ENCODE assay signal across 32 cellular contexts in genomic region chr2:121994238-121995206, GRCh38.
DNase-seq lines count a peak whose midpoint lies in the region; ATAC-seq, FAIRE-seq and TF ChIP-seq lines count a peak whose summit lies in the region.
"Had no signal": no experiment of that assay in that cellular context is flagged by ENCODE, and none has a peak within 500 bp of the region (broad histone marks: within the 10 kb centered on the region; RNA-seq: fewer than 3 reads in every experiment).

No MANE protein-coding gene starts in this region.

- no peak for TF ChIP-seq RAD21 in GM12878 (IDR thresholded peaks at IDR 0.05; ENCODE audit: insufficient read depth, low read depth, low read length)

- DNase-seq in GM12878 (ENCODE audit: low read depth, low spot score) (no peak), DMS 273 treated with DMSO at 0.1 percent for 48 hours (lab: John Stamatoyannopoulos, UW) (no peak), GM23338 (ENCODE audit: low spot score) (no peak)
- no peak for DNase-seq in activated CD4-positive, alpha-beta T cell treated with anti-CD3 and anti-CD28 coated beads for 4 hours
- no peak for DNase-seq in activated naive CD8-positive, alpha-beta T cell treated with anti-CD3 and anti-CD28 coated beads, Interleukin-2, amount 50 U/mL, for 24 hours
- DNase-seq: activated CD4-positive, alpha-beta memory T cell treated with anti-CD3 and anti-CD28 coated beads, Interleukin-2, amount 10 ng/mL, durations not matched to agents 7 days and 5 days; activated CD4-positive, alpha-beta T cell treated with anti-CD3 and anti-CD28 coated beads for 1 hour; activated CD8-positive, alpha-beta memory T cell treated with anti-CD3 and anti-CD28 coated beads, Interleukin-2, amount 50 U/mL, for 4 hours; activated naive CD4-positive, alpha-beta T cell treated with Interleukin-2 at 50 U/mL for 16 hours; adrenal gland; foreskin fibroblast; left ventricle myocardium inferior; mesenchymal stem cell; NCI-H1105; NCI-H2029; NCI-H524 treated with DMSO at 0.1 percent for 48 hours; ovary; SHP77 treated with DMSO at 0.1 percent for 48 hours; stimulated activated CD4-positive, alpha-beta T cell treated with anti-CD3 and anti-CD28 coated beads, Interleukin-15, amount 100 ng/mL, for 24 hours; stimulated activated CD4-positive, alpha-beta T cell treated with anti-CD3 and anti-CD28 coated beads, Interleukin-4, amount 100 ng/mL, for 4 hours had no signal

- POLR2A ChIA-PET in GM12878 (lab: Charles Lee) = interaction anchor here (0.7 kb wide), 1 partner anchor 286 kb away, joined by 5 read pairs; no protein-coding TSS in a partner anchor

- ATAC-seq in GM18511 (IDR thresholded peaks at IDR 0.05; ENCODE audit: unreplicated experiment) = peak; percentile 65
- ATAC-seq in GM21786 (IDR thresholded peaks at IDR 0.05; ENCODE audit: unreplicated experiment) = peak; percentile 62
- peak; percentile 44 for ATAC-seq in HG03159 (IDR thresholded peaks at IDR 0.05; ENCODE audit: unreplicated experiment)
- ATAC-seq in GM12878 = peak; percentile 65
- ATAC-seq in GM23338 = no peak
- no peak for ATAC-seq in activated naive CD8-positive, alpha-beta T cell treated with anti-CD3 and anti-CD28 coated beads, Interleukin-2, amount 50 U/mL, for 24 hours
- ATAC-seq: PC-3; stimulated activated effector memory CD8-positive, alpha-beta T cell treated with anti-CD3 and anti-CD28 coated beads, Interleukin-12 subunit alpha, Interleukin-12 subunit beta, amount 100 ng/mL, for 72 hours had no signal

- no peaks in the 10 kb centered on the region for H3K9me3 ChIP-seq in GM12878 (replicated peaks; ENCODE audit: control insufficient read depth, insufficient read depth, low read length)
- H3K9me3 ChIP-seq: adrenal gland, BLaER1, left ventricle myocardium inferior, ovary had no signal

- H3K4me3 ChIP-seq in GM12878 (no peak overlapping the region), GM23338 (no peak overlapping the region)
- H3K4me3 ChIP-seq: adrenal gland, BLaER1, left ventricle myocardium inferior, ovary, tibial nerve had no signal

- H3K79me2 ChIP-seq in GM12878 (ENCODE audit: control insufficient read depth, insufficient read depth, low read length) (no peaks in the 10 kb centered on the region), GM23338 (replicated peaks; ENCODE audit: insufficient read depth) (no peaks in the 10 kb centered on the region)

- RAD21 ChIA-PET in GM12878 (lab: Charles Lee; ENCODE audit: unreplicated experiment) = interaction anchor here (1.2 kb wide), 1 partner anchor 21 kb away, joined by 3 read pairs; no protein-coding TSS in a partner anchor

- CTCF ChIA-PET in GM12878 (lab: Yijun Ruan, JAX) = interaction anchor here (0.6 to 1.2 kb wide), 3 partner anchors 18 to 142 kb away, joined by 3 read pairs; no protein-coding TSS in a partner anchor

- in situ Hi-C loops in GM12878 (cut with MboI) = no loop called here

- H3K36me3 Mint-ChIP-seq in GM23338 (ENCODE audit: low read depth) = no peaks in the 10 kb centered on the region
- no peaks in the 10 kb centered on the region for H3K36me3 Mint-ChIP-seq in activated naive CD8-positive, alpha-beta T cell treated with anti-CD3 and anti-CD28 coated beads, Interleukin-2, amount 50 U/mL, for 24 hours (ENCODE audit: low read depth)
- H3K36me3 Mint-ChIP-seq: IgD-negative memory B cell; stimulated activated effector memory CD8-positive, alpha-beta T cell treated with anti-CD3 and anti-CD28 coated beads, Interleukin-12 subunit alpha, Interleukin-12 subunit beta, amount 100 ng/mL, for 72 hours had no signal

- H3K27ac ChIP-seq in GM12878 (ENCODE audit: control insufficient read depth, insufficient read depth) (no peak overlapping the region), GM23338 (ENCODE audit: low read depth) (no peak overlapping the region)
- H3K27ac ChIP-seq: adrenal gland, BLaER1, left ventricle myocardium inferior, ovary, tibial nerve had no signal

- H2AFZ ChIP-seq in GM12878 (ENCODE audit: control insufficient read depth, low read depth, low read length) = no peak overlapping the region
- no peak overlapping the region for H2AFZ ChIP-seq in GM23338

- H3K9ac ChIP-seq in GM12878 (ENCODE audit: control insufficient read depth, insufficient read depth, low read length) = no peak overlapping the region
- H3K9ac ChIP-seq: BLaER1 had no signal

- H3K27me3 Mint-ChIP-seq in GM23338 (ENCODE audit: insufficient read depth, low read depth, poor library complexity) = peaks cover 4% of the 10 kb centered on the region
- H3K27me3 Mint-ChIP-seq in activated naive CD8-positive, alpha-beta T cell treated with anti-CD3 and anti-CD28 coated beads, Interleukin-2, amount 50 U/mL, for 24 hours = no peaks in the 10 kb centered on the region
- H3K27me3 Mint-ChIP-seq: dendritic cell treated with granulocyte-macrophage colony-stimulating factor and Interleukin-4, amounts not matched to agents 40 ng/mL and 50 ng/mL, for 4 days had no signal

- no peaks in the 10 kb centered on the region for H3F3A ChIP-seq in GM23338 (replicated peaks; ENCODE audit: low read depth)

- TF ChIP-seq POLR2A in GM12878 (IDR thresholded peaks at IDR 0.05; ENCODE audit: low read depth, low read length) = no peak

- no peaks in the 10 kb centered on the region for H4K20me1 ChIP-seq in GM12878 (ENCODE audit: control insufficient read depth, insufficient read depth)
- no peaks in the 10 kb centered on the region for H4K20me1 ChIP-seq in GM23338 (replicated peaks; ENCODE audit: insufficient read depth)
- H4K20me1 ChIP-seq: BLaER1 had no signal

- H3K27me3 ChIP-seq in GM12878 (replicated peaks in 1 of 2; ENCODE audit: control insufficient read depth in 2 of 2, insufficient read depth in 2 of 2, low read length in 1 of 2) = peaks cover 0 to 6% of the 10 kb centered on the region in 2 experiments; a peak in 1 of 4 replicates
- H3K27me3 ChIP-seq in GM23338 (ENCODE audit: insufficient read depth) = no peaks in the 10 kb centered on the region
- H3K27me3 ChIP-seq: adrenal gland, BLaER1, ovary, tibial nerve had no signal

- no peak for TF ChIP-seq EP300 in GM12878 (IDR thresholded peaks at IDR 0.05; ENCODE audit: borderline replicate concordance in 1 of 2, control insufficient read depth in 1 of 2, low read depth in 2 of 2, low read length in 2 of 2)

- no TSS peak for BruUV-seq in GM12878 (replicated peaks; lab: Mats Ljungman, UMichigan)

- 42% methylated on average over 3 of the region's 3 CpGs for WGBS in GM12878 (ENCODE audit: insufficient coverage, insufficient replicate concordance, low lambda C conversion rate, missing lambda C conversion rate)

- no peak overlapping the region for H3K27ac Mint-ChIP-seq in GM23338
- H3K27ac Mint-ChIP-seq in activated naive CD8-positive, alpha-beta T cell treated with anti-CD3 and anti-CD28 coated beads, Interleukin-2, amount 50 U/mL, for 24 hours = no peak overlapping the region
- H3K27ac Mint-ChIP-seq: activated CD4-positive, alpha-beta memory T cell treated with anti-CD3 and anti-CD28 coated beads, Interleukin-2, amount 10 ng/mL, durations not matched to agents 7 days and 5 days; activated T-helper 1 cell treated with anti-CD3 and anti-CD28 coated beads, Interleukin-12 subunit alpha, Interleukin-12 subunit beta, Interleukin-2, Interleukin-4 antibody, amounts not matched to agents 30 ng/mL and 10 ng/mL and 1 ng/mL, durations not matched to agents 14 hours and 24 hours and 36 hours; dendritic cell treated with granulocyte-macrophage colony-stimulating factor and Interleukin-4, amounts not matched to agents 40 ng/mL and 50 ng/mL, for 4 days; IgD-negative memory B cell; stimulated activated effector memory CD8-positive, alpha-beta T cell treated with anti-CD3 and anti-CD28 coated beads, Interleukin-12 subunit alpha, Interleukin-12 subunit beta, amount 100 ng/mL, for 72 hours had no signal

- no peak for TF ChIP-seq CTCF in GM12878 (IDR thresholded peaks at IDR 0.05 in 2 of 3, conservative IDR thresholded peaks at IDR 0.05 in 1 of 3; ENCODE audit: control insufficient read depth in 2 of 3, extremely low read depth in 1 of 3, insufficient read depth in 1 of 3, low read depth in 3 of 3, low read length in 3 of 3)
- no peak for TF ChIP-seq CTCF in GM23338 (conservative IDR thresholded peaks at IDR 0.05; ENCODE audit: low read depth in 2 of 2)

- SMC1A ChIA-PET in GM12878 (lab: Charles Lee; ENCODE audit: uncharacterized antibody, unreplicated experiment) = interaction anchor here (1.1 to 1.2 kb wide), 3 partner anchors 12 to 100 kb away, joined by 3 to 4 read pairs (median 3); no protein-coding TSS in a partner anchor

- H3K4me2 ChIP-seq in GM12878 (ENCODE audit: control insufficient read depth, insufficient read depth) (peak overlapping the region; percentile 50; the same call in 1 of the 2 replicates), GM23338 (no peak overlapping the region)
- H3K4me2 ChIP-seq: BLaER1 had no signal

- H3K4me3 Mint-ChIP-seq in GM23338 = no peak overlapping the region
- H3K4me3 Mint-ChIP-seq in activated naive CD8-positive, alpha-beta T cell treated with anti-CD3 and anti-CD28 coated beads, Interleukin-2, amount 50 U/mL, for 24 hours = no peak overlapping the region
- H3K4me3 Mint-ChIP-seq: activated CD4-positive, alpha-beta memory T cell treated with anti-CD3 and anti-CD28 coated beads, Interleukin-2, amount 10 ng/mL, durations not matched to agents 7 days and 5 days; activated T-helper 1 cell treated with anti-CD3 and anti-CD28 coated beads, Interleukin-12 subunit alpha, Interleukin-12 subunit beta, Interleukin-2, Interleukin-4 antibody, amounts not matched to agents 30 ng/mL and 10 ng/mL and 1 ng/mL, durations not matched to agents 14 hours and 24 hours and 36 hours; central memory CD8-positive, alpha-beta T cell; dendritic cell treated with granulocyte-macrophage colony-stimulating factor and Interleukin-4, amounts not matched to agents 40 ng/mL and 50 ng/mL, for 4 days; IgD-negative memory B cell; stimulated activated effector memory CD8-positive, alpha-beta T cell treated with anti-CD3 and anti-CD28 coated beads, Interleukin-12 subunit alpha, Interleukin-12 subunit beta, amount 100 ng/mL, for 72 hours had no signal

- peaks cover 4% of the 10 kb centered on the region; the same call in 2 of the 3 replicates for H3K4me1 Mint-ChIP-seq in GM23338
- H3K4me1 Mint-ChIP-seq in activated naive CD8-positive, alpha-beta T cell treated with anti-CD3 and anti-CD28 coated beads, Interleukin-2, amount 50 U/mL, for 24 hours = no peaks in the 10 kb centered on the region
- H3K4me1 Mint-ChIP-seq: activated CD4-positive, alpha-beta memory T cell treated with anti-CD3 and anti-CD28 coated beads, Interleukin-2, amount 10 ng/mL, durations not matched to agents 7 days and 5 days; central memory CD8-positive, alpha-beta T cell; IgD-negative memory B cell; stimulated activated effector memory CD8-positive, alpha-beta T cell treated with anti-CD3 and anti-CD28 coated beads, Interleukin-12 subunit alpha, Interleukin-12 subunit beta, amount 100 ng/mL, for 72 hours had no signal

- intact Hi-C loops in GM12878 (cut with micrococcal nuclease; ENCODE audit: unreplicated experiment) = no loop called here

- FAIRE-seq in GM12878 (lab: Jason Lieb, UNC) = peak; percentile 35
- FAIRE-seq: keratinocyte had no signal

- H3K36me3 ChIP-seq in GM12878 (ENCODE audit: control insufficient read depth in 2 of 2, insufficient read depth in 2 of 2, low read length in 1 of 2) (no peaks in the 10 kb centered on the region), GM23338 (ENCODE audit: insufficient read depth) (no peaks in the 10 kb centered on the region)
- H3K36me3 ChIP-seq: adrenal gland, BLaER1, left ventricle myocardium inferior, ovary, tibial nerve had no signal

- H3K9me3 Mint-ChIP-seq in GM23338 = no peaks in the 10 kb centered on the region; the same call in 2 of the 3 replicates
- no peaks in the 10 kb centered on the region for H3K9me3 Mint-ChIP-seq in activated naive CD8-positive, alpha-beta T cell treated with anti-CD3 and anti-CD28 coated beads, Interleukin-2, amount 50 U/mL, for 24 hours
- H3K9me3 Mint-ChIP-seq: activated CD4-positive, alpha-beta memory T cell treated with anti-CD3 and anti-CD28 coated beads, Interleukin-2, amount 10 ng/mL, durations not matched to agents 7 days and 5 days; activated T-helper 1 cell treated with anti-CD3 and anti-CD28 coated beads, Interleukin-12 subunit alpha, Interleukin-12 subunit beta, Interleukin-2, Interleukin-4 antibody, amounts not matched to agents 30 ng/mL and 10 ng/mL and 1 ng/mL, durations not matched to agents 14 hours and 24 hours and 36 hours; central memory CD8-positive, alpha-beta T cell; dendritic cell treated with granulocyte-macrophage colony-stimulating factor and Interleukin-4, amounts not matched to agents 40 ng/mL and 50 ng/mL, for 4 days; stimulated activated effector memory CD8-positive, alpha-beta T cell treated with anti-CD3 and anti-CD28 coated beads, Interleukin-12 subunit alpha, Interleukin-12 subunit beta, amount 100 ng/mL, for 72 hours had no signal

- H3K9me2 ChIP-seq in GM23338 (ENCODE audit: insufficient read depth) = no peaks in the 10 kb centered on the region

- no peaks in the 10 kb centered on the region; the same call in 1 of the 2 replicates for H3K4me1 ChIP-seq in GM12878 (ENCODE audit: control insufficient read depth, insufficient read depth, low read length)
- no peaks in the 10 kb centered on the region for H3K4me1 ChIP-seq in GM23338 (ENCODE audit: insufficient read depth)
- H3K4me1 ChIP-seq: tibial nerve had no signal

Comparison
In these comparisons a context has a peak if more than half of its experiments do, and no peak if none do; other contexts are left out.
1. ATAC-seq: peak in GM18511 (single experiment), GM21786 (single experiment), HG03159 (single experiment) and GM12878 (single experiment); none in GM23338 (single experiment) and activated naive CD8-positive, alpha-beta T cell treated with anti-CD3 and anti-CD28 coated beads, Interleukin-2, amount 50 U/mL, for 24 hours (single experiment).